ENCODE assay signal across 27 cellular contexts in the genomic region with DNA sequence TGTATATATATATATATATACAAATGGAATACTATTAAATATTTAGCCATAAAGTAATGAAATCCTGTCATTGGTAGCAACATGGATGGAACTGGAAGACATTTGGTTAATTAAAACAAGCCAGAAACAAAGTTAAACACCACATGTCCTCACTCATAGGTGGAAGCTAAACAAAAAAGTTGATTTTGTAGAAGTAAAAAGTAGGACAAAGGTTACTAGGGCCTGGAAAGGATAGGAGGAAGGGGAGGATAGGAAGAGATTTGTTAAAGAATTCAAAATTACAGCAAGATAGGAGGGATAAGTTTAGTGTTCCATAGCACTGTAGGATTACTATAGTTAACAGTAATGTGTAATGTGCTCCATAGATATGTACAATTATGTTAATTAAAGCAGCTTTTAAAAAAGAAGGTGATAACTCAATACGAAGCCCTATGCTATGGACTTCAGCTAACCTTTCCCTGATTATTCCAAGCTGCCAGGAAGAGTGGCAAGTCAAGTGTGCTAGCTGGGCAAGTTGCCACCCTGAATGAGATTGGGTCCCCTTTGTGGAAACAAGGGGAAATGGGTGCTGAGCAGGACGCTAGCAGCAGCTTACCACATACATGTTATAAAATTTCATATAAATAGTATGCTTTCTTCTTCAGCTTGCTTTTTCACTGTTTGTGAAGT. TPM values are rescaled to one million over a fixed set of nuclear protein-coding genes. Genes with fewer than 3 reads are reported as not detected.
DNase-seq lines count a peak whose midpoint lies in the region; ATAC-seq and TF ChIP-seq lines count a peak whose summit lies in the region.
"Had no signal": no experiment of that assay in that cellular context is flagged by ENCODE, and none has a peak within 500 bp of the region (broad histone marks: within the 10 kb centered on the region; RNA-seq: fewer than 3 reads in every experiment).

No MANE protein-coding gene starts in this region.

- no peak overlapping the region for H3K23ac ChIP-seq in neuronal stem cell (ENCODE audit: low read depth, low read length, poor library complexity)

- no peak overlapping the region for H2AFZ ChIP-seq in neuronal stem cell (ENCODE audit: low read length)
- H2AFZ ChIP-seq: GM23338 had no signal

- H3K4me1 ChIP-seq in prostate gland (replicated peaks): peaks cover 18% of the 10 kb centered on the region
- peaks cover 15 to 28% of the 10 kb centered on the region in 2 donors for H3K4me1 ChIP-seq in neuronal stem cell (ENCODE audit: control insufficient read depth in 2 of 2, insufficient read depth in 1 of 2, low read depth in 1 of 2, low read length in 2 of 2)
- H3K4me1 ChIP-seq: uterus had no signal

- H3K27me3 Mint-ChIP-seq in natural killer cell (ENCODE audit: low read depth in 2 of 2): no peaks in the 10 kb centered on the region
- H3K27me3 Mint-ChIP-seq: activated naive CD8-positive, alpha-beta T cell treated with anti-CD3 and anti-CD28 coated beads for 36 hours had no signal

- H3K4me1 Mint-ChIP-seq in natural killer cell: peaks cover 0 to 5% of the 10 kb centered on the region in 2 donors

- 68% methylated on average over 2 of the region's 2 CpGs for WGBS in prostate gland
- no CpG with 5 or more reads among the region's 2 CpGs for WGBS in neuronal stem cell (ENCODE audit: extremely low coverage in 2 of 2, insufficient read length in 2 of 2, insufficient replicate concordance in 1 of 2), 2 donors

- no peak overlapping the region for H2BK120ac ChIP-seq in neuronal stem cell (ENCODE audit: low read depth, low read length)

- H3K27me3 ChIP-seq in prostate gland (replicated peaks; ENCODE audit: insufficient read depth) (no peaks in the 10 kb centered on the region), neuronal stem cell (ENCODE audit: control insufficient read depth in 3 of 3, insufficient read depth in 3 of 3, low read depth in 1 of 3, low read length in 3 of 3) (no peaks in the 10 kb centered on the region)
- H3K27me3 ChIP-seq: ascending aorta, uterus had no signal

- no peak overlapping the region for H4K8ac ChIP-seq in neuronal stem cell (ENCODE audit: low read depth, low read length)

- H3K36me3 ChIP-seq in prostate gland (no peaks in the 10 kb centered on the region), neuronal stem cell (replicated peaks in 1 of 2; ENCODE audit: control insufficient read depth in 2 of 2, insufficient read depth in 2 of 2, low read length in 2 of 2) (no peaks in the 10 kb centered on the region)
- H3K36me3 ChIP-seq: ascending aorta, uterus had no signal

- H3K18ac ChIP-seq in neuronal stem cell (ENCODE audit: low read length): no peak overlapping the region

- H3K9me3 Mint-ChIP-seq in natural killer cell: no peaks in the 10 kb centered on the region
- H3K9me3 Mint-ChIP-seq: activated naive CD8-positive, alpha-beta T cell treated with anti-CD3 and anti-CD28 coated beads for 36 hours; GM23338; HFFc6; naive thymus-derived CD4-positive, alpha-beta T cell; T-helper 1 cell treated with Interleukin-12 subunit alpha and Interleukin-12 subunit beta and Interleukin-4 antibody, amounts not matched to agents 30 μg/mL and 1 μg/mL, for 36 hours had no signal

- no peak overlapping the region for H3K4me2 ChIP-seq in neuronal stem cell (ENCODE audit: insufficient read depth, low read length, poor library complexity, severe bottlenecking)
- H3K4me2 ChIP-seq: GM23338, SK-N-SH had no signal

- no peak overlapping the region for H2BK15ac ChIP-seq in neuronal stem cell (ENCODE audit: low read length)

- no peak overlapping the region for H3K4ac ChIP-seq in neuronal stem cell (ENCODE audit: low read length)

- no peak overlapping the region for H3K27ac Mint-ChIP-seq in natural killer cell
- H3K27ac Mint-ChIP-seq: activated naive CD8-positive, alpha-beta T cell treated with anti-CD3 and anti-CD28 coated beads for 36 hours; GM23338; HFFc6; naive thymus-derived CD4-positive, alpha-beta T cell; T-helper 1 cell treated with Interleukin-12 subunit alpha and Interleukin-12 subunit beta and Interleukin-4 antibody, amounts not matched to agents 30 μg/mL and 1 μg/mL, for 36 hours had no signal

- no peak overlapping the region for H3K14ac ChIP-seq in neuronal stem cell (ENCODE audit: low read length)

- no peak overlapping the region for H3K9ac ChIP-seq in neuronal stem cell (ENCODE audit: low read depth, low read length, poor library complexity)
- H3K9ac ChIP-seq: SK-N-SH had no signal

- no peak overlapping the region for H2AK5ac ChIP-seq in neuronal stem cell (ENCODE audit: low read depth, low read length)

- TF ChIP-seq CTCF in prostate gland (IDR thresholded peaks at IDR 0.05) (no peak), natural killer cell (IDR thresholded peaks at IDR 0.05) (no peak)

- no peak overlapping the region for H3K4me3 ChIP-seq in prostate gland
- no peak overlapping the region for H3K4me3 ChIP-seq in neuronal stem cell (ENCODE audit: low read length in 2 of 2)
- H3K4me3 ChIP-seq: ascending aorta, GM23338, uterus had no signal

- no peak overlapping the region for H2BK5ac ChIP-seq in neuronal stem cell (ENCODE audit: low read length)

- no peak overlapping the region for H2BK12ac ChIP-seq in neuronal stem cell (ENCODE audit: low read length)

- H3K36me3 Mint-ChIP-seq in natural killer cell: no peaks in the 10 kb centered on the region
- H3K36me3 Mint-ChIP-seq: activated naive CD8-positive, alpha-beta T cell treated with anti-CD3 and anti-CD28 coated beads for 36 hours; naive thymus-derived CD4-positive, alpha-beta T cell had no signal

- no peak overlapping the region for H4K91ac ChIP-seq in neuronal stem cell (ENCODE audit: low read depth, low read length, poor library complexity)

- no peak for TF ChIP-seq POLR2A in prostate gland (IDR thresholded peaks at IDR 0.05)

- H3K27ac ChIP-seq in prostate gland: peak overlapping the region; percentile 43 to 62
- no peak overlapping the region for H3K27ac ChIP-seq in neuronal stem cell (replicated peaks; ENCODE audit: low read length)
- H3K27ac ChIP-seq: ascending aorta, C4-2B, HL-60, uterus had no signal

- no peak overlapping the region for H3K4me3 Mint-ChIP-seq in natural killer cell
- H3K4me3 Mint-ChIP-seq: activated naive CD8-positive, alpha-beta T cell treated with anti-CD3 and anti-CD28 coated beads for 36 hours; GM23338; HFFc6; naive thymus-derived CD4-positive, alpha-beta T cell; T-helper 1 cell treated with Interleukin-12 subunit alpha and Interleukin-12 subunit beta and Interleukin-4 antibody, amounts not matched to agents 30 μg/mL and 1 μg/mL, for 36 hours had no signal

- intact Hi-C loops in prostate gland (cut with DNase I): no loop called here
- intact Hi-C loops in natural killer cell (cut with micrococcal nuclease): no loop called here

- ATAC-seq in left lobe of liver (peak; percentile 61), natural killer cell (no peak), HG02678 (IDR thresholded peaks at IDR 0.05; ENCODE audit: unreplicated experiment) (no peak)
- ATAC-seq: esophagus mucosa; GM23338; naive thymus-derived CD4-positive, alpha-beta T cell had no signal

- peak; percentile 4 for DNase-seq in DMS 273 treated with DMSO at 0.1 percent for 48 hours (lab: John Stamatoyannopoulos, UW)
- DNase-seq in NCI-H1092 (lab: John Stamatoyannopoulos, UW): peak; percentile 41
- DNase-seq in left lobe of liver (ENCODE audit: low spot score): no peak
- no peak for DNase-seq in prostate gland (ENCODE audit: low spot score)
- DNase-seq in natural killer cell: no peak
- no peak for DNase-seq in neuronal stem cell (ENCODE audit: low spot score)
- DNase-seq: activated naive CD8-positive, alpha-beta T cell treated with anti-CD3 and anti-CD28 coated beads for 36 hours; activated T-cell treated with anti-CD3 and anti-CD28 coated beads for 4 hours; Calu3; caudate nucleus; foreskin fibroblast; HFFc6; Karpas-422; naive thymus-derived CD4-positive, alpha-beta T cell; NCI-H1694; NCI-H446; NCI-H82; OCI-M1; SK-N-SH; uterus had no signal

- H3K9me3 ChIP-seq in prostate gland (no peaks in the 10 kb centered on the region), neuronal stem cell (replicated peaks in 1 of 2; ENCODE audit: control insufficient read depth in 2 of 2, insufficient read depth in 1 of 2, low read depth in 1 of 2, low read length in 2 of 2) (no peaks in the 10 kb centered on the region)
- H3K9me3 ChIP-seq: ascending aorta, SK-N-SH, uterus had no signal

- H3K79me1 ChIP-seq in neuronal stem cell (ENCODE audit: low read depth, low read length): no peaks in the 10 kb centered on the region

RNA-seq across cellular contexts. Expression of a gene that starts 12.3 kb away (rescaled TPM):
- total RNA-seq in left lobe of liver (14.3 TPM), prostate gland (10 to 100 TPM; 22.2 to 43.6 TPM), natural killer cell (1 to 10 TPM in 1 of 3 donors, under 1 TPM in 2; 0.38 to 1.2 (median 0.45) TPM)
- polyA plus RNA-seq in neuronal stem cell (2013, experiment 1 of 2): 2.8 TPM
- polyA plus RNA-seq in neuronal stem cell (2013, experiment 2 of 2): 2.9 TPM
- total RNA-seq: HFFc6 had no signal
- polyA plus RNA-seq: naive thymus-derived CD4-positive, alpha-beta T cell had no signal

RNA-seq across cellular contexts. Expression of a gene that starts 26.8 kb away (rescaled TPM):
- total RNA-seq in left lobe of liver: 13.5 TPM
- 10 to 100 TPM; 48.6 to 49.7 TPM for total RNA-seq in prostate gland
- total RNA-seq in natural killer cell: 10 to 100 TPM; 38.7 to 50.8 (median 50.4) TPM
- 19.4 TPM for polyA plus RNA-seq in neuronal stem cell (2013, experiment 1 of 2)
- 20.3 TPM for polyA plus RNA-seq in neuronal stem cell (2013, experiment 2 of 2)

Comparison
In these comparisons a context has a peak if more than half of its experiments do, and no peak if none do; other contexts are left out.
1. DNase-seq: peak in DMS 273 treated with DMSO at 0.1 percent for 48 hours (single experiment) and NCI-H1092 (single experiment); none in left lobe of liver (single experiment), prostate gland (single experiment), natural killer cell (single experiment) and neuronal stem cell (single experiment).